In genomic region chr12:106118-106561, GRCh38 we compare ENCODE assay signal across 7 cellular contexts. TPM values are rescaled to one million over a fixed set of nuclear protein-coding genes. Genes with fewer than 3 reads are reported as not detected.
DNase-seq lines count a peak whose midpoint lies in the region; ATAC-seq, FAIRE-seq and TF ChIP-seq lines count a peak whose summit lies in the region.

No MANE protein-coding gene starts in this region.

- peaks cover 10% of the 10 kb centered on the region for H3K9me3 Mint-ChIP-seq in HFFc6
- H3K9me3 Mint-ChIP-seq in activated CD4-positive, alpha-beta T cell treated with anti-CD3 and anti-CD28 coated beads for 36 hours (ENCODE audit: low read depth), result no peaks in the 10 kb centered on the region

- FAIRE-seq in pancreas (lab: Jason Lieb, UNC), result no peak

- H3K4me1 ChIP-seq in liver (ENCODE audit: control insufficient read depth in 4 of 4, insufficient read depth in 4 of 4, low read length in 3 of 4) (peaks cover 0 to 3% (median 2%) of the 10 kb centered on the region in 4 donors), left lung (no peaks in the 10 kb centered on the region), pancreas (no peaks in the 10 kb centered on the region)

- intact Hi-C loops in activated CD4-positive, alpha-beta T cell treated with anti-CD3 and anti-CD28 coated beads for 36 hours (cut with DNase I, micrococcal nuclease), result no loop called here
- intact Hi-C loops in left lung (cut with DNase I) (no loop called here), pancreas (cut with DNase I) (no loop called here)

- H3K27ac ChIP-seq in liver (ENCODE audit: low read depth in 1 of 2, low read length in 2 of 2) (no peak overlapping the region), left lung (no peak overlapping the region), pancreas (no peak overlapping the region)

- peaks cover 11% of the 10 kb centered on the region; the same call in 1 of the 2 replicates for H3K36me3 Mint-ChIP-seq in HFFc6 (ENCODE audit: low read depth)
- no peaks in the 10 kb centered on the region for H3K36me3 Mint-ChIP-seq in activated CD4-positive, alpha-beta T cell treated with anti-CD3 and anti-CD28 coated beads for 36 hours (ENCODE audit: low read depth)

- H3K4me3 Mint-ChIP-seq in HFFc6, result no peak overlapping the region
- no peak overlapping the region for H3K4me3 Mint-ChIP-seq in activated CD4-positive, alpha-beta T cell treated with anti-CD3 and anti-CD28 coated beads for 36 hours

- H3K27me3 Mint-ChIP-seq in HFFc6 (ENCODE audit: insufficient read depth), result peaks cover 39% of the 10 kb centered on the region
- H3K27me3 Mint-ChIP-seq in activated CD4-positive, alpha-beta T cell treated with anti-CD3 and anti-CD28 coated beads for 36 hours, result peaks cover 3% of the 10 kb centered on the region

- no peaks in the 10 kb centered on the region for H3K27me3 ChIP-seq in liver (ENCODE audit: control insufficient read depth in 4 of 4, insufficient read depth in 4 of 4, low read length in 3 of 4)
- H3K27me3 ChIP-seq in left lung, result peaks cover 3 to 39% of the 10 kb centered on the region in 2 donors
- H3K27me3 ChIP-seq in pancreas, result peaks cover 0 to 10% (median 0%) of the 10 kb centered on the region in 4 donors

- H3K36me3 ChIP-seq in liver (ENCODE audit: control insufficient read depth in 4 of 4, insufficient read depth in 3 of 4, low read depth in 1 of 4, low read length in 3 of 4) (no peaks in the 10 kb centered on the region), left lung (no peaks in the 10 kb centered on the region), pancreas (no peaks in the 10 kb centered on the region)

- TF ChIP-seq CTCF in HFFc6 (IDR thresholded peaks at IDR 0.05), result peak; percentile 48
- TF ChIP-seq CTCF in liver (IDR thresholded peaks at IDR 0.05; ENCODE audit: low read depth, low read length, missing input control), result no peak
- TF ChIP-seq CTCF in left lung (IDR thresholded peaks at IDR 0.05), result no peak
- TF ChIP-seq CTCF in pancreas (IDR thresholded peaks at IDR 0.05), result no peak

- ATAC-seq in GM18907 (IDR thresholded peaks at IDR 0.05; ENCODE audit: unreplicated experiment) (peak; percentile 95), left lung (no peak), pancreas (no peak)
- no peak for ATAC-seq in activated CD4-positive, alpha-beta T cell treated with anti-CD3 and anti-CD28 coated beads for 36 hours

- no peak for TF ChIP-seq RAD21 in liver (IDR thresholded peaks at IDR 0.05)

- H3K9me3 ChIP-seq in liver (ENCODE audit: control insufficient read depth in 4 of 4, low read length in 3 of 4), result no peaks in the 10 kb centered on the region
- H3K9me3 ChIP-seq in left lung, result no peaks in the 10 kb centered on the region
- no peaks in the 10 kb centered on the region for H3K9me3 ChIP-seq in pancreas

- DNase-seq in HFFc6, result no peak
- peak; percentile 48 for DNase-seq in NCI-H2029 treated with DMSO at 0.1 percent for 48 hours (lab: John Stamatoyannopoulos, UW)
- no peak for DNase-seq in activated CD4-positive, alpha-beta T cell treated with anti-CD3 and anti-CD28 coated beads for 36 hours
- no peak for DNase-seq in left lung
- DNase-seq in pancreas, result no peak

- H3K4me1 Mint-ChIP-seq in HFFc6 (ENCODE audit: low read depth), result no peaks in the 10 kb centered on the region
- peaks cover 10% of the 10 kb centered on the region for H3K4me1 Mint-ChIP-seq in activated CD4-positive, alpha-beta T cell treated with anti-CD3 and anti-CD28 coated beads for 36 hours

- POLR2A ChIA-PET in activated CD4-positive, alpha-beta T cell treated with anti-CD3 and anti-CD28 coated beads for 36 hours (lab: Charles Lee), result no interaction called here

- no peak overlapping the region for H3K9ac ChIP-seq in liver (ENCODE audit: low read depth in 1 of 2, low read length in 2 of 2)

- H3K27ac Mint-ChIP-seq in HFFc6, result no peak overlapping the region
- H3K27ac Mint-ChIP-seq in activated CD4-positive, alpha-beta T cell treated with anti-CD3 and anti-CD28 coated beads for 36 hours, result no peak overlapping the region

- 76% methylated on average over 5 of the region's 5 CpGs for WGBS in liver
- WGBS in pancreas, 2 donors, result 77 to 78% methylated on average over 5 of the region's 5 CpGs

- CTCF ChIA-PET in activated CD4-positive, alpha-beta T cell treated with anti-CD3 and anti-CD28 coated beads for 36 hours (lab: Charles Lee), result interaction anchor here (0.5 kb wide), 1 partner anchor 83 kb away, joined by 3 read pairs; no protein-coding TSS in a partner anchor

- H3K4me3 ChIP-seq in liver (ENCODE audit: low read depth in 1 of 3, low read length in 3 of 3), result no peak overlapping the region
- no peak overlapping the region for H3K4me3 ChIP-seq in left lung
- H3K4me3 ChIP-seq in pancreas, result no peak overlapping the region

TF ChIP-seq in liver, 16 proteins besides CTCF, POLR2A, EP300 and RAD21:
- TF ChIP-seq FOXA2 (IDR thresholded peaks at IDR 0.05) (no peak), NR2F2 (IDR thresholded peaks at IDR 0.05) (peak; percentile 55)

RNA-seq across cellular contexts. Expression of gene IQSEC3, which starts 39.6 kb away (rescaled TPM):
- total RNA-seq in HFFc6 (2021; fragmentation: NEBNext Ultra II Directional; extraction: Animal tissue kit (Norgen Biotek cat#: 25700)), result not detected
- under 1 TPM; under 0.01 to 0.51 TPM for total RNA-seq in liver
- under 1 TPM; 0.45 to 0.79 TPM for polyA plus RNA-seq in liver
- total RNA-seq in activated CD4-positive, alpha-beta T cell treated with anti-CD3 and anti-CD28 coated beads for 36 hours, result not detected
- 1 to 10 TPM in 1 of 2 donors, under 1 TPM in 1; 0.64 to 1.4 TPM for total RNA-seq in left lung
- 1 to 10 TPM in 3 of 6 donors, under 1 TPM in 3; 0.16 to 1.6 (median 0.99) TPM for total RNA-seq in pancreas
- 10 to 100 TPM in 1 of 2 donors, 1 to 10 TPM in 1; 1.9 to 10.1 TPM for polyA plus RNA-seq in pancreas
